In genomic region chr4:62548765-62549164, GRCh38 we compare ENCODE assay signal across 13 cellular contexts.
DNase-seq lines count a peak whose midpoint lies in the region; ATAC-seq, FAIRE-seq and TF ChIP-seq lines count a peak whose summit lies in the region.
"Had no signal": no experiment of that assay in that cellular context is flagged by ENCODE, and none has a peak within 500 bp of the region (broad histone marks: within the 10 kb centered on the region; RNA-seq: fewer than 3 reads in every experiment).

No MANE protein-coding gene starts in this region.

- no peak for FAIRE-seq in H1 (lab: Jason Lieb, UNC)

- H3K79me1 ChIP-seq in H1 (ENCODE audit: low read depth, low read length) = no peaks in the 10 kb centered on the region
- no peaks in the 10 kb centered on the region for H3K79me1 ChIP-seq in trophoblast cell (ENCODE audit: low read length)

- H4K8ac ChIP-seq in H1 (ENCODE audit: extremely low read depth, insufficient read depth, low read length) (no peak overlapping the region), trophoblast cell (ENCODE audit: low read depth, low read length) (no peak overlapping the region)

- TF ChIP-seq CTCF in H1 (IDR thresholded peaks at IDR 0.05; ENCODE audit: control extremely low read depth in 1 of 3, insufficient read depth in 1 of 3, low read depth in 1 of 3, low read length in 3 of 3) (no peak), right atrium auricular region (IDR thresholded peaks at IDR 0.05) (no peak)

- H2AFZ ChIP-seq in H1 (ENCODE audit: low read length) = no peak overlapping the region
- H2AFZ ChIP-seq in trophoblast cell (ENCODE audit: insufficient read depth, low read length, poor library complexity) = no peak overlapping the region

- H3K4ac ChIP-seq in H1 (replicated peaks; ENCODE audit: insufficient read length, low read depth, low read length) = no peak overlapping the region
- H3K4ac ChIP-seq in trophoblast cell (ENCODE audit: low read depth, low read length) = no peak overlapping the region

- H3K4me1 ChIP-seq in HUES6 (ENCODE audit: control insufficient read depth, insufficient read depth, low read length) = peaks cover 17% of the 10 kb centered on the region
- peaks cover 0 to 3% (median 1%) of the 10 kb centered on the region in 4 experiments; a peak in 1 of 7 replicates for H3K4me1 ChIP-seq in H1 (replicated peaks in 1 of 4; ENCODE audit: control insufficient read depth in 3 of 4, insufficient read depth in 4 of 4, low read length in 3 of 4)
- H3K4me1 ChIP-seq in right atrium auricular region = no peaks in the 10 kb centered on the region
- H3K4me1 ChIP-seq in trophoblast cell (ENCODE audit: control insufficient read depth in 1 of 2, insufficient read depth in 2 of 2, low read length in 2 of 2) = peaks cover 3 to 4% of the 10 kb centered on the region in 2 experiments

- no peak overlapping the region for H2BK5ac ChIP-seq in H1 (ENCODE audit: low read depth, low read length)
- H2BK5ac ChIP-seq in trophoblast cell (ENCODE audit: low read depth, low read length, poor library complexity) = no peak overlapping the region

- no peak overlapping the region for H2AK5ac ChIP-seq in H1 (ENCODE audit: low read depth, low read length)
- H2AK5ac ChIP-seq in trophoblast cell (ENCODE audit: low read length) = no peak overlapping the region

- H3K4me2 ChIP-seq in H1 (ENCODE audit: insufficient read depth in 1 of 2, low read depth in 2 of 2, low read length in 2 of 2) (no peak overlapping the region), trophoblast cell (ENCODE audit: low read length) (no peak overlapping the region)

- H3K36me3 ChIP-seq in HUES6 (ENCODE audit: control insufficient read depth, insufficient read depth, low read length) = no peaks in the 10 kb centered on the region
- H3K36me3 ChIP-seq in H1 (ENCODE audit: control insufficient read depth in 2 of 4, insufficient read depth in 4 of 4, low read length in 3 of 4) = no peaks in the 10 kb centered on the region
- no peaks in the 10 kb centered on the region for H3K36me3 ChIP-seq in right atrium auricular region
- H3K36me3 ChIP-seq in trophoblast cell (ENCODE audit: control insufficient read depth in 1 of 2, insufficient read depth in 2 of 2, low read length in 2 of 2) = no peaks in the 10 kb centered on the region
- H3K36me3 ChIP-seq: BLaER1 treated with 17β-estradiol and CSF1 and Interleukin-3, amounts not matched to agents 10 nM and 100 nM had no signal

- H4K91ac ChIP-seq in H1 (replicated peaks; ENCODE audit: insufficient read length, low read length) (no peak overlapping the region), trophoblast cell (ENCODE audit: low read depth, low read length) (peak overlapping the region; percentile 18)

- POLR2A ChIA-PET in H1 (lab: Charles Lee; ENCODE audit: partially characterized antibody) = no interaction called here

- ATAC-seq in HG02870 (IDR thresholded peaks at IDR 0.05; ENCODE audit: unreplicated experiment) (no peak), GM18868 (IDR thresholded peaks at IDR 0.05; ENCODE audit: unreplicated experiment) (no peak)

- CTCF ChIA-PET in H1 (lab: Charles Lee; ENCODE audit: partially characterized antibody) = interaction anchor here (0.6 to 3.1 kb wide), 4 partner anchors 9 to 95 kb away, joined by 3 to 9 read pairs (median 4); no protein-coding TSS in a partner anchor

- H3K23ac ChIP-seq in H1 (ENCODE audit: insufficient read length) = no peak overlapping the region
- H3K23ac ChIP-seq in trophoblast cell (ENCODE audit: low read length) = no peak overlapping the region

- no peak overlapping the region for H4K5ac ChIP-seq in H1 (ENCODE audit: insufficient read length, low read depth, low read length)

- peak overlapping the region; percentile 28; the same call in 1 of the 2 replicates for H3K27ac ChIP-seq in HUES6 (ENCODE audit: low read depth, low read length)
- H3K27ac ChIP-seq in H1 (ENCODE audit: low read depth, low read length) = no peak overlapping the region
- peak overlapping the region; percentile 7 to 45 for H3K27ac ChIP-seq in right atrium auricular region
- no peak overlapping the region for H3K27ac ChIP-seq in trophoblast cell (ENCODE audit: low read depth, low read length)
- H3K27ac ChIP-seq: BLaER1 treated with 17β-estradiol and CSF1 and Interleukin-3, amounts not matched to agents 10 nM and 100 nM had no signal

- TF ChIP-seq RAD21 in H1 (IDR thresholded peaks at IDR 0.05 in 1 of 2, conservative IDR thresholded peaks at IDR 0.05 in 1 of 2; ENCODE audit: low read depth in 2 of 2, low read length in 2 of 2) = no peak

- H3K9ac ChIP-seq in HUES6 (ENCODE audit: low read length) (no peak overlapping the region), H1 (replicated peaks in 1 of 4; ENCODE audit: extremely low read depth in 1 of 4, low read depth in 3 of 4, low read length in 3 of 4) (no peak overlapping the region), trophoblast cell (ENCODE audit: low read length) (no peak overlapping the region)
- H3K9ac ChIP-seq: BLaER1 treated with 17β-estradiol and CSF1 and Interleukin-3, amounts not matched to agents 10 nM and 100 nM had no signal

- no peak for TF ChIP-seq EP300 in H1 (IDR thresholded peaks at IDR 0.05; ENCODE audit: borderline replicate concordance in 1 of 2, low read depth in 2 of 2, low read length in 2 of 2)

- no peak overlapping the region for H3K14ac ChIP-seq in H1 (ENCODE audit: insufficient read length)
- H3K14ac ChIP-seq in trophoblast cell (ENCODE audit: low read length) = no peak overlapping the region

- H2BK20ac ChIP-seq in H1 (ENCODE audit: low read length) = no peak overlapping the region

- H2BK120ac ChIP-seq in H1 (replicated peaks; ENCODE audit: low read depth, low read length) (no peak overlapping the region), trophoblast cell (ENCODE audit: insufficient read depth, low read length, poor library complexity) (no peak overlapping the region)

- no peaks in the 10 kb centered on the region for H3K23me2 ChIP-seq in H1 (ENCODE audit: low read depth, low read length)

- H3K27me3 ChIP-seq in HUES6 (ENCODE audit: control insufficient read depth, insufficient read depth, low read length) (no peaks in the 10 kb centered on the region), H1 (replicated peaks in 1 of 4; ENCODE audit: control insufficient read depth in 3 of 4, extremely low read depth in 1 of 4, insufficient read depth in 3 of 4, low read length in 3 of 4) (no peaks in the 10 kb centered on the region), right atrium auricular region (no peaks in the 10 kb centered on the region), trophoblast cell (ENCODE audit: insufficient read depth, low read length) (no peaks in the 10 kb centered on the region)
- H3K27me3 ChIP-seq: BLaER1 treated with 17β-estradiol and CSF1 and Interleukin-3, amounts not matched to agents 10 nM and 100 nM had no signal

- DNase-seq in H1 (ENCODE audit: low read depth in 1 of 2, low spot score in 2 of 2) (no peak), right atrium auricular region (ENCODE audit: low spot score) (no peak), trophoblast cell (no peak), ureter (ENCODE audit: low spot score) (no peak)
- DNase-seq: ACHN; Calu3; CD4-positive, alpha-beta T cell; DMS 273 treated with DMSO at 0.1 percent for 48 hours; H7 had no signal

- no peak overlapping the region for H3K56ac ChIP-seq in H1 (replicated peaks; ENCODE audit: insufficient read length, low read depth, low read length)

- H4K12ac ChIP-seq in trophoblast cell (ENCODE audit: low read depth, low read length) = no peak overlapping the region

- no peak overlapping the region for H2BK15ac ChIP-seq in H1 (ENCODE audit: low read length)

- no peaks in the 10 kb centered on the region for H3K79me2 ChIP-seq in H1 (ENCODE audit: control insufficient read depth in 1 of 2, insufficient read depth in 2 of 2, low read length in 2 of 2)
- no peaks in the 10 kb centered on the region for H3K79me2 ChIP-seq in trophoblast cell (ENCODE audit: control insufficient read depth, insufficient read depth, low read length, poor library complexity)

- H3K9me3 ChIP-seq in HUES6 (ENCODE audit: control insufficient read depth, insufficient read depth, low read depth, low read length) (no peaks in the 10 kb centered on the region), H1 (ENCODE audit: insufficient read depth in 2 of 2, low read depth in 1 of 2, low read length in 1 of 2) (no peaks in the 10 kb centered on the region), right atrium auricular region (no peaks in the 10 kb centered on the region), trophoblast cell (ENCODE audit: insufficient read depth, low read depth, low read length) (no peaks in the 10 kb centered on the region)
- H3K9me3 ChIP-seq: BLaER1 treated with 17β-estradiol and CSF1 and Interleukin-3, amounts not matched to agents 10 nM and 100 nM had no signal

- no peak overlapping the region for H3K18ac ChIP-seq in H1 (ENCODE audit: extremely low read depth, low read length)
- H3K18ac ChIP-seq in trophoblast cell (ENCODE audit: low read length) = no peak overlapping the region

- H2BK12ac ChIP-seq in H1 (ENCODE audit: low read depth, low read length) (peak overlapping the region; percentile 82; the same call in 1 of the 2 replicates), trophoblast cell (ENCODE audit: low read length) (peak overlapping the region; percentile 36)

- no peak overlapping the region for H3K4me3 ChIP-seq in HUES6 (ENCODE audit: low read depth, low read length)
- H3K4me3 ChIP-seq in H1 (ENCODE audit: extremely low read depth in 1 of 4, insufficient read depth in 2 of 4, low read depth in 3 of 4, low read length in 4 of 4) = no peak overlapping the region
- H3K4me3 ChIP-seq in right atrium auricular region = no peak overlapping the region
- no peak overlapping the region for H3K4me3 ChIP-seq in trophoblast cell (ENCODE audit: low read depth, low read length)
- H3K4me3 ChIP-seq: BLaER1 treated with 17β-estradiol and CSF1 and Interleukin-3, amounts not matched to agents 10 nM and 100 nM had no signal

- H4K20me1 ChIP-seq in H1 (replicated peaks in 1 of 2; ENCODE audit: control insufficient read depth in 1 of 2, insufficient read depth in 2 of 2, low read length in 2 of 2) = no peaks in the 10 kb centered on the region
- H4K20me1 ChIP-seq: BLaER1 treated with 17β-estradiol and CSF1 and Interleukin-3, amounts not matched to agents 10 nM and 100 nM had no signal

- no peak for TF ChIP-seq POLR2A in H1 (IDR thresholded peaks at IDR 0.05; ENCODE audit: control extremely low read depth in 1 of 2, low read depth in 2 of 2, low read length in 2 of 2)

TF ChIP-seq in H1, 55 proteins besides CTCF, POLR2A, EP300 and RAD21:
- TF ChIP-seq RNF2 (IDR thresholded peaks at IDR 0.05; ENCODE audit: borderline replicate concordance, low read depth, low read length, missing control alignments, poor library complexity, severe bottlenecking) (no peak), KDM4A (IDR thresholded peaks at IDR 0.05; ENCODE audit: low read depth, low read length, severe bottlenecking) (no peak), YY1 (IDR thresholded peaks at IDR 0.05; ENCODE audit: low read depth, low read length) (no peak), CHD1 (IDR thresholded peaks at IDR 0.05; ENCODE audit: low read depth, low read length) (no peak), SUZ12 (IDR thresholded peaks at IDR 0.05; ENCODE audit: low read length) (no peak), POU5F1 (IDR thresholded peaks at IDR 0.05; ENCODE audit: low read depth, low read length) (no peak), RXRA (IDR thresholded peaks at IDR 0.05; ENCODE audit: insufficient read depth, low read depth, low read length) (no peak), TAF1 (IDR thresholded peaks at IDR 0.05; ENCODE audit: low read depth, low read length) (no peak)

Comparison
In these comparisons a context has a peak if more than half of its experiments do, and no peak if none do; other contexts are left out.
1. H3K27ac ChIP-seq: peak in HUES6 (single experiment) and right atrium auricular region (2 of 2); none in H1 (single experiment) and trophoblast cell (single experiment).